ENCODE assay signal across 8 cellular contexts in the genomic region with DNA sequence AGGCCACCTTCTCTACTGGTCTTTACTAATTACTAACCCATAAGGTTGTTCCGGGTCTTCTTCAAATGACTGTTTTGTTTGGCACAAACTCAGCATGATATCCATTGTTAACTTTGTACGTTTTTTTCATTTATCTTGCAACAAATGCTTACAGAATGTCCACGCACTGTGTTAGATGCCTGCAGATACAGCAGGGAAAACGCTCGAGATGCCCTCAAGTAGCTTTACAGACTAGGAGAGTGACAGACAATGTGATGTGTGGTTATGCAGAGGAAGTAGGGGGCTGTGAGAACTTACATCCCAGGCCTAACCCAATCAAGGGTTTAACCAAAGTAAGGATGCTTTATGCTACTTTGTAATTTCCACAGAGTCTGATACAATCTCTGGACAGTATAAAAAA. TPM values are rescaled to one million over a fixed set of nuclear protein-coding genes. Genes with fewer than 3 reads are reported as not detected.
DNase-seq lines count a peak whose midpoint lies in the region; ATAC-seq and TF ChIP-seq lines count a peak whose summit lies in the region.

No MANE protein-coding gene starts in this region.

- H3K4me3 ChIP-seq in MM.1S (ENCODE audit: low read length) (peak overlapping the region; percentile 78), vagina (no peak overlapping the region)

- peak overlapping the region; percentile 94 for H3K4me2 ChIP-seq in MM.1S (ENCODE audit: low read depth, low read length)

- no peak for TF ChIP-seq POLR2A in vagina (IDR thresholded peaks at IDR 0.05)

- H3K79me2 ChIP-seq in MM.1S (ENCODE audit: low read length) = peaks cover 38% of the 10 kb centered on the region

- H3F3A ChIP-seq in MM.1S (ENCODE audit: insufficient read depth, low read length) = 0 out of 2 replicates have a peak, but pooled peaks cover 7% of the 10 kb centered on the region

- no peak for TF ChIP-seq CTCF in MM.1S (IDR thresholded peaks at IDR 0.05; ENCODE audit: low read length)
- TF ChIP-seq CTCF in chondrocyte (IDR thresholded peaks at IDR 0.05) = no peak
- TF ChIP-seq CTCF in nephron progenitor cell (IDR thresholded peaks at IDR 0.05) = no peak
- no peak for TF ChIP-seq CTCF in vagina (IDR thresholded peaks at IDR 0.05)

- no peak for ATAC-seq in GM21447 (IDR thresholded peaks at IDR 0.05; ENCODE audit: unreplicated experiment)

- peak overlapping the region; percentile 89 for H2AFZ ChIP-seq in MM.1S (ENCODE audit: low read length)

- intact Hi-C loops in vagina (cut with DNase I) = no loop called here

- DNase-seq in MM.1S (no peak), chondrocyte (ENCODE audit: low spot score) (no peak), nephron progenitor cell (no peak), AG08396 (ENCODE audit: low spot score) (no peak), HuH-7 (ENCODE audit: low spot score) (no peak), vagina (ENCODE audit: extremely low spot score in 2 of 2) (no peak)

- H3K27me3 Mint-ChIP-seq in chondrocyte (ENCODE audit: low read depth) (no peaks in the 10 kb centered on the region), nephron progenitor cell (ENCODE audit: low read depth, poor library complexity) (peaks cover 3% of the 10 kb centered on the region)

- H3K4me3 Mint-ChIP-seq in chondrocyte (ENCODE audit: unreplicated experiment) = peak overlapping the region; percentile 88
- H3K4me3 Mint-ChIP-seq in nephron progenitor cell = peak overlapping the region; percentile 88

- H3K4me1 ChIP-seq in ES-I3 (ENCODE audit: insufficient read depth, low read length) (peaks cover 8% of the 10 kb centered on the region; the same call in 1 of the 2 replicates), MM.1S (ENCODE audit: low read length) (peaks cover 16% of the 10 kb centered on the region), vagina (peaks cover 14% of the 10 kb centered on the region)

- H3K4me1 Mint-ChIP-seq in chondrocyte (ENCODE audit: low read depth) (peaks cover 15% of the 10 kb centered on the region), nephron progenitor cell (peaks cover 25% of the 10 kb centered on the region)

- H3K27me3 ChIP-seq in MM.1S (replicated peaks; ENCODE audit: insufficient read depth, low read length) = no peaks in the 10 kb centered on the region
- no peaks in the 10 kb centered on the region for H3K27me3 ChIP-seq in vagina

- no peak overlapping the region for H3K27ac Mint-ChIP-seq in chondrocyte (ENCODE audit: unreplicated experiment)
- H3K27ac Mint-ChIP-seq in nephron progenitor cell = no peak overlapping the region

- H3K36me3 ChIP-seq in ES-I3 (ENCODE audit: insufficient read depth, low read length) = peaks cover 18% of the 10 kb centered on the region
- peaks cover 10% of the 10 kb centered on the region; the same call in 1 of the 2 replicates for H3K36me3 ChIP-seq in MM.1S (replicated peaks; ENCODE audit: insufficient read depth, low read length)
- no peaks in the 10 kb centered on the region for H3K36me3 ChIP-seq in vagina

- no peaks in the 10 kb centered on the region for H3K9me2 ChIP-seq in MM.1S (replicated peaks; ENCODE audit: insufficient read depth, low read length)

- H3K9me3 Mint-ChIP-seq in chondrocyte (ENCODE audit: low read depth) (no peaks in the 10 kb centered on the region), nephron progenitor cell (no peaks in the 10 kb centered on the region)

- peak overlapping the region; percentile 66; the same call in 1 of the 2 replicates for H3K27ac ChIP-seq in MM.1S (ENCODE audit: low read length)
- H3K27ac ChIP-seq in vagina = no peak overlapping the region

- H3K36me3 Mint-ChIP-seq in chondrocyte (ENCODE audit: low read depth) (peaks cover 2% of the 10 kb centered on the region), nephron progenitor cell (ENCODE audit: low read depth) (peaks cover 18% of the 10 kb centered on the region)

- H3K9ac ChIP-seq in ES-I3 (ENCODE audit: low read depth, low read length) = peak overlapping the region; percentile 92
- H3K9ac ChIP-seq in MM.1S (ENCODE audit: low read length) = peak overlapping the region; percentile 82

- no peaks in the 10 kb centered on the region for H4K20me1 ChIP-seq in MM.1S (ENCODE audit: insufficient read depth, low read length)

- H3K9me3 ChIP-seq in ES-I3 (ENCODE audit: control insufficient read depth, insufficient read depth, low read length) (no peaks in the 10 kb centered on the region), MM.1S (replicated peaks; ENCODE audit: insufficient read depth, low read length) (no peaks in the 10 kb centered on the region), vagina (no peaks in the 10 kb centered on the region)

RNA-seq across cellular contexts. Expression of a gene that starts 0.9 kb away (rescaled TPM):
- total RNA-seq in chondrocyte (12.4 to 24.2 TPM (median 15.8 TPM) in 3 replicates), vagina (8.3 TPM)

RNA-seq across cellular contexts. Expression of a gene that starts 23.9 kb away (rescaled TPM):
- total RNA-seq in chondrocyte = 311 to 422 TPM (median 322 TPM) in 3 replicates
- 375 TPM for total RNA-seq in vagina

RNA-seq across cellular contexts. Expression of a gene that starts 35.3 kb away (rescaled TPM):
- total RNA-seq in chondrocyte (0.05 TPM in 1 of 3 replicates, not detected in the others), vagina (36.6 TPM)

Comparison
In these comparisons a context has a peak if more than half of its experiments do, and no peak if none do; other contexts are left out.
1. RNA of a gene that starts 35.3 kb away (total RNA-seq): 36.6 TPM in vagina (single experiment); 0.05 TPM in chondrocyte; every median in the first group is over 10 times any median in the second.